ENCODE assay signal across 9 cellular contexts in the genomic region with DNA sequence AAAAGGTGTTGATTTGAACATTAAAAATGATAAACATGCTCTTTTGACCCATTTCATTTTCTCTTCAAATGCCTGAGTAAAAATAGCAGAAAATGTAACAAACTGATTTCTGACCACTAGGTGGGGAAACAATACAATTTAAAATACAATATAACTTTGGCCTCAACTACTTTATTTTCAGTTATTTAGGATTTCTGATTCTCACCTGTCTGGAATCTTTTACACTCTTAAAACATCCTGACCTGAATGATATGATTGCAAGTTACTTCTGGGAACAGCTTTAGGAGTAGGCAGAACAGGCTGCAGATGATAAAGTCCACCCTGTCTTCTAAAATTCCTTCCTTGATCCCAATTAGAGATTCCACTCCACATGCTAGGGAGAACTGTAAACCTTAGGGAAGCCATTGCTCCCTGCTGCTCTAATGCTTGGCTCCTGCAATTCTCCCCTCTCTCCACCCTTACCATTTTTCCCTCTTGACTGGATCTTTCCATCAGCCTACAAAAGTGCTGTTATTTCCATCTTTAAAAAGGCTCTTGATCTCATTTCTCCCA.
DNase-seq lines count a peak whose midpoint lies in the region; ATAC-seq and TF ChIP-seq lines count a peak whose summit lies in the region.
"Had no signal": no experiment of that assay in that cellular context is flagged by ENCODE, and none has a peak within 500 bp of the region (broad histone marks: within the 10 kb centered on the region; RNA-seq: fewer than 3 reads in every experiment).

No MANE protein-coding gene starts in this region.

- peaks cover 19% of the 10 kb centered on the region for H3K4me1 Mint-ChIP-seq in HFFc6 (ENCODE audit: low read depth)
- peaks cover 45% of the 10 kb centered on the region for H3K4me1 Mint-ChIP-seq in activated CD8-positive, alpha-beta T cell treated with anti-CD3 and anti-CD28 coated beads, Interleukin-2, amount 10 ng/mL, durations not matched to agents 7 days and 5 days (ENCODE audit: low read depth)

- CTCF ChIA-PET in activated CD8-positive, alpha-beta T cell treated with anti-CD3 and anti-CD28 coated beads, Interleukin-2, amount 10 ng/mL, durations not matched to agents 7 days and 5 days (lab: Charles Lee), result interaction anchor here (0.9 to 5.0 kb wide), 6 partner anchors 28 to 134 kb away, joined by 3 to 46 read pairs (median 14); no protein-coding TSS in a partner anchor

- TF ChIP-seq CTCF in BE2C (IDR thresholded peaks at IDR 0.05; ENCODE audit: low read depth, low read length), result peak; percentile 19; the same call in 1 of the 2 replicates
- TF ChIP-seq CTCF in HFFc6 (IDR thresholded peaks at IDR 0.05), result peak; percentile 87

- H3K36me3 ChIP-seq in BE2C, result no peaks in the 10 kb centered on the region
- H3K36me3 ChIP-seq: suprapubic skin had no signal

- H3K9me3 ChIP-seq in BE2C, result no peaks in the 10 kb centered on the region; the same call in 1 of the 2 replicates
- H3K9me3 ChIP-seq: suprapubic skin had no signal

- peak; percentile 18 for ATAC-seq in activated CD8-positive, alpha-beta T cell treated with anti-CD3 and anti-CD28 coated beads, Interleukin-2, amount 10 ng/mL, durations not matched to agents 7 days and 5 days
- ATAC-seq in HG03442 (IDR thresholded peaks at IDR 0.05; ENCODE audit: unreplicated experiment) (no peak), GM18519 (IDR thresholded peaks at IDR 0.05; ENCODE audit: low FRiP score, unreplicated experiment) (no peak)

- H3K27ac Mint-ChIP-seq in HFFc6, result 0 out of 2 replicates have a peak overlapping the region, but pooled peaks have one; percentile 15
- H3K27ac Mint-ChIP-seq in activated CD8-positive, alpha-beta T cell treated with anti-CD3 and anti-CD28 coated beads, Interleukin-2, amount 10 ng/mL, durations not matched to agents 7 days and 5 days, result peak overlapping the region; percentile 64

- H3K36me3 Mint-ChIP-seq in HFFc6 (ENCODE audit: low read depth), result no peaks in the 10 kb centered on the region
- peaks cover 55% of the 10 kb centered on the region for H3K36me3 Mint-ChIP-seq in activated CD8-positive, alpha-beta T cell treated with anti-CD3 and anti-CD28 coated beads, Interleukin-2, amount 10 ng/mL, durations not matched to agents 7 days and 5 days (ENCODE audit: low read depth)

- 0 out of 2 replicates have a peak, but pooled peaks cover 7% of the 10 kb centered on the region for H3K27me3 ChIP-seq in BE2C
- H3K27me3 ChIP-seq: suprapubic skin had no signal

- no peak overlapping the region for H3K4me3 ChIP-seq in BE2C (ENCODE audit: low read depth, low read length)
- H3K4me3 ChIP-seq: suprapubic skin had no signal

- H3K4me1 ChIP-seq in BE2C, result no peaks in the 10 kb centered on the region
- H3K4me1 ChIP-seq: suprapubic skin had no signal

- DNase-seq in BE2C (no peak), HFFc6 (peak; percentile 19), kidney tubule cell (ENCODE audit: low spot score) (peak; percentile 11), dedifferentiated amniotic fluid mesenchymal stem cell (ENCODE audit: extremely low spot score) (no peak), putamen (ENCODE audit: low spot score) (no peak)
- no peak for DNase-seq in activated CD8-positive, alpha-beta T cell treated with anti-CD3 and anti-CD28 coated beads, Interleukin-2, amount 10 ng/mL, durations not matched to agents 7 days and 5 days

- H3K9me3 Mint-ChIP-seq in HFFc6, result no peaks in the 10 kb centered on the region
- H3K9me3 Mint-ChIP-seq in activated CD8-positive, alpha-beta T cell treated with anti-CD3 and anti-CD28 coated beads, Interleukin-2, amount 10 ng/mL, durations not matched to agents 7 days and 5 days (ENCODE audit: insufficient read depth), result no peaks in the 10 kb centered on the region

- POLR2A ChIA-PET in activated CD8-positive, alpha-beta T cell treated with anti-CD3 and anti-CD28 coated beads, Interleukin-2, amount 10 ng/mL, durations not matched to agents 7 days and 5 days (lab: Charles Lee), result no interaction called here

- H3K4me3 Mint-ChIP-seq in HFFc6, result no peak overlapping the region
- H3K4me3 Mint-ChIP-seq in activated CD8-positive, alpha-beta T cell treated with anti-CD3 and anti-CD28 coated beads, Interleukin-2, amount 10 ng/mL, durations not matched to agents 7 days and 5 days, result no peak overlapping the region

- H3K27me3 Mint-ChIP-seq in HFFc6 (ENCODE audit: insufficient read depth), result no peaks in the 10 kb centered on the region
- H3K27me3 Mint-ChIP-seq in activated CD8-positive, alpha-beta T cell treated with anti-CD3 and anti-CD28 coated beads, Interleukin-2, amount 10 ng/mL, durations not matched to agents 7 days and 5 days (ENCODE audit: low read depth), result no peaks in the 10 kb centered on the region

Comparison
In these comparisons a context has a peak if more than half of its experiments do, and no peak if none do; other contexts are left out.
1. DNase-seq: peak in HFFc6 (single experiment) and kidney tubule cell (single experiment); none in BE2C (single experiment), activated CD8-positive, alpha-beta T cell treated with anti-CD3 and anti-CD28 coated beads, Interleukin-2, amount 10 ng/mL, durations not matched to agents 7 days and 5 days (single experiment), dedifferentiated amniotic fluid mesenchymal stem cell (single experiment) and putamen (single experiment).